ENCODE assay signal across 8 cellular contexts in the genomic region with DNA sequence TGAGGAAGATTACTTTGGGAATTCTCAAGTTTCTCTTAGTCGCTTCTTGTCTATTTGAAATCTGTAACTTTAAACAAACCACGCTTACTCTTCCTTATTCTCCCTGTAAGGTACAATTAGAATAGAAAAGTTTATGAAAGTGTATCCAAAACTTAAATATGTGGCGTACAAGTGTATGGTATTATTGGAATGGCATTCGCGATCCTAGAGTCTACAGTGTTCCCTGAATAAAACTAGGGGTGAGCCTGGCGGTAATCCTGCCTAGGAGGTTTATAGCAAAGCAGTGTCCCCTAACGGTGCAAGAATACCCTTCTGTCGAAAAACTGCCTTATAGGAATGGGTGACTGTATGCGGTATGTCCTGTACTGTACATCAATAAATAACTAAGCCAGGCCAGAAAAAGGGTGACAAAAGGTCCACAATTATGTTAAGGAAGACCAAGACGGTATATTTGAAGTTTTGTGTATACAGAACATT. TPM values are rescaled to one million over a fixed set of nuclear protein-coding genes. Genes with fewer than 3 reads are reported as not detected.
DNase-seq lines count a peak whose midpoint lies in the region; ATAC-seq, FAIRE-seq and TF ChIP-seq lines count a peak whose summit lies in the region.

No MANE protein-coding gene starts in this region.

- no peaks in the 10 kb centered on the region for H3K9me3 ChIP-seq in heart left ventricle
- H3K9me3 ChIP-seq in kidney (ENCODE audit: control insufficient read depth in 1 of 2, low read length in 2 of 2) = no peaks in the 10 kb centered on the region
- H3K9me3 ChIP-seq in tibial artery = no peaks in the 10 kb centered on the region

- H3K9me3 Mint-ChIP-seq in activated T-helper 17 cell treated with anti-CD3 and anti-CD28 coated beads, Interleukin-2, amount 50 U/mL, for 72 hours = no peaks in the 10 kb centered on the region

- DNase-seq in heart left ventricle (no peak), left ventricle myocardium superior (no peak), kidney (no peak), tibial artery (no peak)
- no peak for DNase-seq in stimulated activated CD4-positive, alpha-beta T cell treated with anti-CD3 and anti-CD28 coated beads, Interleukin-4, amount 100 ng/mL, for 1 hour

- H3K27ac Mint-ChIP-seq in activated T-helper 17 cell treated with anti-CD3 and anti-CD28 coated beads, Interleukin-2, amount 50 U/mL, for 72 hours = peak overlapping the region; percentile 94

- H3K27me3 ChIP-seq in heart left ventricle = no peaks in the 10 kb centered on the region
- H3K27me3 ChIP-seq in tibial artery = no peaks in the 10 kb centered on the region

- H3K9ac ChIP-seq in kidney (ENCODE audit: low read length in 2 of 2) = peak overlapping the region; percentile 18 to 20

- H3K36me3 ChIP-seq in heart left ventricle (peaks cover 0 to 4% (median 0%) of the 10 kb centered on the region in 9 donors), kidney (ENCODE audit: control insufficient read depth in 1 of 2, insufficient read depth in 2 of 2, low read length in 2 of 2) (no peaks in the 10 kb centered on the region), tibial artery (no peaks in the 10 kb centered on the region)

- TF ChIP-seq CTCF in heart left ventricle (IDR thresholded peaks at IDR 0.05) (peak in 2 of 12 donors; percentile 3 to 5), kidney (IDR thresholded peaks at IDR 0.05; ENCODE audit: borderline replicate concordance, extremely low read depth, insufficient read depth) (no peak), tibial artery (IDR thresholded peaks at IDR 0.05) (no peak)

- peak overlapping the region; percentile 78 to 95 (median 92) for H3K27ac ChIP-seq in heart left ventricle
- peak overlapping the region in 1 of 2 donors; percentile 84 for H3K27ac ChIP-seq in kidney (ENCODE audit: low read depth in 2 of 2, low read length in 2 of 2)
- peak overlapping the region; percentile 78 to 80 for H3K27ac ChIP-seq in tibial artery

- peak overlapping the region; percentile 96 for H3K4me3 Mint-ChIP-seq in activated T-helper 17 cell treated with anti-CD3 and anti-CD28 coated beads, Interleukin-2, amount 50 U/mL, for 72 hours

- ATAC-seq in heart left ventricle (no peak), left ventricle myocardium superior (no peak), HG02571 (IDR thresholded peaks at IDR 0.05; ENCODE audit: unreplicated experiment) (no peak), GM19463 (IDR thresholded peaks at IDR 0.05; ENCODE audit: unreplicated experiment) (no peak)
- no peak for ATAC-seq in activated T-helper 17 cell treated with anti-CD3 and anti-CD28 coated beads, Interleukin-2, amount 50 U/mL, for 72 hours (replicated peaks)

- no peak for TF ChIP-seq POLR2A in heart left ventricle (IDR thresholded peaks at IDR 0.05)

- peaks cover 32% of the 10 kb centered on the region for H3K36me3 Mint-ChIP-seq in activated T-helper 17 cell treated with anti-CD3 and anti-CD28 coated beads, Interleukin-2, amount 50 U/mL, for 72 hours (ENCODE audit: low read depth)

- peaks cover 25% of the 10 kb centered on the region for H3K4me1 Mint-ChIP-seq in activated T-helper 17 cell treated with anti-CD3 and anti-CD28 coated beads, Interleukin-2, amount 50 U/mL, for 72 hours

- intact Hi-C loops in heart left ventricle (cut with DNase I) (loop anchor here (2.0 to 10.0 kb wide), 6 partner anchors 126 to 189 kb away; a partner anchor contains a TSS), left ventricle myocardium superior (cut with micrococcal nuclease) (no loop called here), kidney (cut with DNase I) (no loop called here), tibial artery (cut with DNase I; ENCODE audit: low total_unique reads) (loop anchor here (10.0 kb wide), 2 partner anchors 189 to 241 kb away; no protein-coding TSS in a partner anchor)

- H3K4me3 ChIP-seq in heart left ventricle = peak overlapping the region; percentile 63 to 100 (median 91)
- peak overlapping the region; percentile 62 to 92 for H3K4me3 ChIP-seq in kidney (ENCODE audit: low read length in 2 of 2)
- peak overlapping the region; percentile 92 to 93 for H3K4me3 ChIP-seq in tibial artery

- 3 to 6% (median 4%) methylated on average over 10 of the region's 10 CpGs for WGBS in heart left ventricle, 4 donors

- FAIRE-seq in kidney (lab: Jason Lieb, UNC) = no peak

- H3K4me1 ChIP-seq in heart left ventricle = peaks cover 0 to 27% (median 19%) of the 10 kb centered on the region in 12 donors
- H3K4me1 ChIP-seq in kidney (ENCODE audit: control insufficient read depth in 1 of 2, insufficient read depth in 1 of 2, low read depth in 1 of 2, low read length in 2 of 2) = peaks cover 9 to 10% of the 10 kb centered on the region in 2 donors
- H3K4me1 ChIP-seq in tibial artery = peaks cover 0 to 26% (median 12%) of the 10 kb centered on the region in 4 donors

- no peaks in the 10 kb centered on the region for H3K27me3 Mint-ChIP-seq in activated T-helper 17 cell treated with anti-CD3 and anti-CD28 coated beads, Interleukin-2, amount 50 U/mL, for 72 hours

RNA-seq across cellular contexts. Expression of a gene that starts 1.2 kb away (rescaled TPM):
- 10 to 100 TPM; 28.7 to 47.2 (median 35.5) TPM for total RNA-seq in heart left ventricle
- polyA plus RNA-seq in heart left ventricle = 10 to 100 TPM in 1 of 2 donors, 1 to 10 TPM in 1; 9.6 to 16.9 TPM
- total RNA-seq in left ventricle myocardium superior = 33.6 TPM
- 10 to 100 TPM; 48.9 to 51.6 TPM for total RNA-seq in activated T-helper 17 cell treated with anti-CD3 and anti-CD28 coated beads, Interleukin-2, amount 50 U/mL, for 72 hours
- 58.8 TPM for total RNA-seq in kidney
- polyA plus RNA-seq in kidney (ENCODE audit: insufficient read depth, low read depth, low replicate concordance) = 3.9 TPM

RNA-seq across cellular contexts. Expression of a gene that starts 19.4 kb away (rescaled TPM):
- total RNA-seq in heart left ventricle (10 to 100 TPM; 12.0 to 18.6 (median 13.3) TPM), left ventricle myocardium superior (16.4 TPM), kidney (47.7 TPM)
- polyA plus RNA-seq in heart left ventricle (10 to 100 TPM in 1 of 2 donors, 1 to 10 TPM in 1; 9.9 to 11.2 TPM), kidney (ENCODE audit: insufficient read depth, low read depth, low replicate concordance) (95.1 TPM)
- total RNA-seq in activated T-helper 17 cell treated with anti-CD3 and anti-CD28 coated beads, Interleukin-2, amount 50 U/mL, for 72 hours = 1 to 10 TPM; 3.5 to 6.8 TPM

Comparison
In these comparisons a context has a peak if more than half of its experiments do, and no peak if none do; other contexts are left out.
1. intact Hi-C loops: an anchor here in heart left ventricle (2.0 to 10.0 kb wide) and tibial artery (10.0 kb wide); none called in left ventricle myocardium superior and kidney.